Comparison of ENCODE assay signal across 26 cellular contexts in genomic region chr3:117661636-117662095, GRCh38.
DNase-seq lines count a peak whose midpoint lies in the region; ATAC-seq and TF ChIP-seq lines count a peak whose summit lies in the region.
"Had no signal": no experiment of that assay in that cellular context is flagged by ENCODE, and none has a peak within 500 bp of the region (broad histone marks: within the 10 kb centered on the region; RNA-seq: fewer than 3 reads in every experiment).

No MANE protein-coding gene starts in this region.

- H3K36me3 ChIP-seq in SK-N-SH (replicated peaks in 1 of 2; ENCODE audit: control insufficient read depth in 1 of 2, insufficient read depth in 2 of 2, low read length in 1 of 2): no peaks in the 10 kb centered on the region
- H3K36me3 ChIP-seq: cardiac muscle cell, esophagus muscularis mucosa, neutrophil, right atrium auricular region, stomach had no signal

- 80% methylated on average over 3 of the region's 3 CpGs for WGBS in SK-N-SH (ENCODE audit: low lambda C conversion rate)

- peak overlapping the region in 1 of 2 experiments; percentile 56; a peak in 2 of 4 replicates for H3K27ac ChIP-seq in SK-N-SH (ENCODE audit: low read depth in 2 of 2, low read length in 1 of 2)
- H3K27ac ChIP-seq: cardiac muscle cell, esophagus muscularis mucosa, neutrophil, right atrium auricular region, stomach had no signal

- POLR2A ChIA-PET in SK-N-SH (lab: Yijun Ruan, JAX): interaction anchor here (1.7 kb wide), 1 partner anchor 10 kb away, joined by 4 read pairs; no protein-coding TSS in a partner anchor

- no peaks in the 10 kb centered on the region for H3K79me2 ChIP-seq in SK-N-SH (ENCODE audit: insufficient read depth)

- no peaks in the 10 kb centered on the region for H3K27me3 ChIP-seq in SK-N-SH (ENCODE audit: insufficient read depth)
- H3K27me3 ChIP-seq: cardiac muscle cell, esophagus muscularis mucosa, neutrophil, right atrium auricular region, stomach had no signal

- no peak for TF ChIP-seq RAD21 in SK-N-SH (IDR thresholded peaks at IDR 0.05; ENCODE audit: low read length)

- no peak overlapping the region for H2AFZ ChIP-seq in SK-N-SH (ENCODE audit: low read depth)

- no peak overlapping the region for H3K4me3 ChIP-seq in SK-N-SH (ENCODE audit: low read depth in 2 of 2, low read length in 1 of 2)
- H3K4me3 ChIP-seq: cardiac muscle cell, esophagus muscularis mucosa, right atrium auricular region, stomach had no signal

- H3K4me2 ChIP-seq in SK-N-SH: peak overlapping the region; percentile 29; the same call in 1 of the 2 replicates

- H3K9me3 ChIP-seq in SK-N-SH: no peaks in the 10 kb centered on the region
- H3K9me3 ChIP-seq: Caco-2, esophagus muscularis mucosa, neutrophil, right atrium auricular region, stomach had no signal

- CTCF ChIA-PET in SK-N-SH (lab: Yijun Ruan, JAX): interaction anchor here (1.3 kb wide), 1 partner anchor 10 kb away, joined by 3 read pairs; no protein-coding TSS in a partner anchor

- peak; percentile 32 for DNase-seq in Daoy (ENCODE audit: low read depth)
- DNase-seq in SK-N-SH: no peak
- peak; percentile 71 for DNase-seq in fibroblast of peridontal ligament (ENCODE audit: extremely low read depth)
- peak; percentile 74 for DNase-seq in putamen (ENCODE audit: low spot score)
- no peak for DNase-seq in OCI-M1 (lab: John Stamatoyannopoulos, UW)
- no peak for DNase-seq in activated naive CD4-positive, alpha-beta T cell treated with anti-CD3 and anti-CD28 coated beads, Interleukin-2, amount 50 U/mL, for 16 hours
- DNase-seq in left cardiac atrium: no peak
- DNase-seq in medulla oblongata (ENCODE audit: extremely low spot score): no peak
- DNase-seq: activated B cell treated with CpG ODN at 0.5 μM for 24 hours; activated CD8-positive, alpha-beta T cell treated with anti-CD3 and anti-CD28 coated beads, Interleukin-2, amount 10 ng/mL, durations not matched to agents 7 days and 5 days; activated T-cell treated with anti-CD3 and anti-CD28 coated beads, Interleukin-2, amount 50 U/mL, for 48 hours; Caco-2; KG1; left colon; NCI-H1048; NCI-H2081; NCI-H510A; SIG-M5; stomach; T-helper 17 cell had no signal

- no peak for ATAC-seq in left cardiac atrium
- ATAC-seq: activated CD8-positive, alpha-beta T cell treated with anti-CD3 and anti-CD28 coated beads, Interleukin-2, amount 10 ng/mL, durations not matched to agents 7 days and 5 days; activated naive CD4-positive, alpha-beta T cell treated with anti-CD3 and anti-CD28 coated beads, Interleukin-2, amount 50 U/mL, for 72 hours; HCT116; left colon; T-helper 17 cell had no signal

- H3F3A ChIP-seq in SK-N-SH (replicated peaks; ENCODE audit: insufficient read depth): peaks cover 15% of the 10 kb centered on the region

- no peaks in the 10 kb centered on the region for H3K9me2 ChIP-seq in SK-N-SH

- intact Hi-C loops in left cardiac atrium (cut with DNase I): no loop called here

- no peak for TF ChIP-seq CTCF in SK-N-SH (IDR thresholded peaks at IDR 0.05)

- H3K9ac ChIP-seq in SK-N-SH: no peak overlapping the region

- H4K20me1 ChIP-seq in SK-N-SH (ENCODE audit: insufficient read depth): no peaks in the 10 kb centered on the region

- peak in 1 of 2 experiments; percentile 24; a peak in 2 of 4 replicates for TF ChIP-seq EP300 in SK-N-SH (IDR thresholded peaks at IDR 0.05; ENCODE audit: borderline replicate concordance in 1 of 2, low read depth in 1 of 2, low read length in 1 of 2)

- peaks cover 8 to 17% of the 10 kb centered on the region in 2 experiments for H3K4me1 ChIP-seq in SK-N-SH (ENCODE audit: control insufficient read depth in 1 of 2, insufficient read depth in 2 of 2, low read depth in 1 of 2, low read length in 1 of 2)
- H3K4me1 ChIP-seq: Caco-2, esophagus muscularis mucosa, right atrium auricular region, stomach had no signal

TF ChIP-seq in SK-N-SH, 30 proteins besides CTCF, POLR2A, EP300 and RAD21:
- peak; percentile 73; the same call in 1 of the 2 replicates for TF ChIP-seq FOSL2 (IDR thresholded peaks at IDR 0.05; ENCODE audit: borderline replicate concordance, low read depth)
- no peak for TF ChIP-seq MAX (IDR thresholded peaks at IDR 0.05; ENCODE audit: low read depth)
- TF ChIP-seq MEF2A (IDR thresholded peaks at IDR 0.05; ENCODE audit: borderline replicate concordance, low read depth): no peak
- peak; percentile 54; the same call in 1 of the 2 replicates for TF ChIP-seq JUND (IDR thresholded peaks at IDR 0.05)

Comparison
In these comparisons a context has a peak if more than half of its experiments do, and no peak if none do; other contexts are left out.
1. DNase-seq: peak in Daoy (single experiment), fibroblast of peridontal ligament (single experiment) and putamen (single experiment); none in SK-N-SH (single experiment), OCI-M1 (single experiment), activated naive CD4-positive, alpha-beta T cell treated with anti-CD3 and anti-CD28 coated beads, Interleukin-2, amount 50 U/mL, for 16 hours (single experiment), left cardiac atrium (single experiment) and medulla oblongata (single experiment).